Comparison of ENCODE assay signal across 36 cellular contexts in genomic region chr14:85336257-85336656, GRCh38.
DNase-seq lines count a peak whose midpoint lies in the region; ATAC-seq, FAIRE-seq and TF ChIP-seq lines count a peak whose summit lies in the region.
"Had no signal": no experiment of that assay in that cellular context is flagged by ENCODE, and none has a peak within 500 bp of the region (broad histone marks: within the 10 kb centered on the region; RNA-seq: fewer than 3 reads in every experiment).

No MANE protein-coding gene starts in this region.

- H4K20me1 ChIP-seq in endothelial cell of umbilical vein (replicated peaks; ENCODE audit: control insufficient read depth, extremely low read depth, insufficient read depth, low read length) (no peaks in the 10 kb centered on the region), neural cell (ENCODE audit: insufficient read depth) (no peaks in the 10 kb centered on the region)
- H4K20me1 ChIP-seq: BLaER1; BLaER1 treated with 17β-estradiol and CSF1 and Interleukin-3, amounts not matched to agents 10 nM and 100 nM had no signal

- H3K9me1 ChIP-seq in endothelial cell of umbilical vein (replicated peaks; ENCODE audit: control insufficient read depth, extremely low read depth, insufficient read depth, low read length), result no peaks in the 10 kb centered on the region

- POLR2A ChIA-PET in endothelial cell of umbilical vein (lab: Charles Lee), result no interaction called here

- no peaks in the 10 kb centered on the region for H3K27me3 ChIP-seq in endothelial cell of umbilical vein (ENCODE audit: control insufficient read depth in 2 of 2, insufficient read depth in 2 of 2, low read length in 2 of 2)
- no peaks in the 10 kb centered on the region for H3K27me3 ChIP-seq in neural cell (ENCODE audit: insufficient read depth, low read depth, low read length)
- H3K27me3 ChIP-seq in thyroid gland, result no peaks in the 10 kb centered on the region
- H3K27me3 ChIP-seq in esophagus squamous epithelium, result no peaks in the 10 kb centered on the region
- H3K27me3 ChIP-seq: BE2C; BLaER1; BLaER1 treated with 17β-estradiol and CSF1 and Interleukin-3, amounts not matched to agents 10 nM and 100 nM had no signal

- peak; percentile 10 for DNase-seq in dermis blood vessel endothelial cell
- DNase-seq in dermis microvascular lymphatic vessel endothelial cell (ENCODE audit: low read depth in 2 of 2), result peak; percentile 34 to 58
- DNase-seq in endothelial cell of umbilical vein (ENCODE audit: low read depth, low spot score), result no peak
- no peak for DNase-seq in activated naive CD8-positive, alpha-beta T cell treated with anti-CD3 and anti-CD28 coated beads, Interleukin-2, amount 50 U/mL, for 24 hours
- DNase-seq in Right ventricle myocardium inferior (ENCODE audit: missing footprints), result no peak
- no peak for DNase-seq in thyroid gland
- no peak for DNase-seq in esophagus squamous epithelium (lab: John Stamatoyannopoulos, UW)
- DNase-seq: 8988T; ACHN; AML-193; BE2C; C1 segment of cervical spinal cord; Caco-2; Calu3; CD4-positive, alpha-beta memory T cell; CD4-positive, alpha-beta T cell; CD4-positive, CD25-positive, alpha-beta regulatory T cell; CD8-positive, alpha-beta memory T cell; CD8-positive, alpha-beta T cell; COR-L47; DMS 273 treated with DMSO at 0.1 percent for 48 hours; DMS153; DMS53; DMS79; DND-41; EL had no signal

- H3K9me3 Mint-ChIP-seq in activated naive CD8-positive, alpha-beta T cell treated with anti-CD3 and anti-CD28 coated beads, Interleukin-2, amount 50 U/mL, for 24 hours, result peaks cover 4% of the 10 kb centered on the region
- H3K9me3 Mint-ChIP-seq: CD8-positive, alpha-beta T cell had no signal

- no peaks in the 10 kb centered on the region for H3K36me3 Mint-ChIP-seq in activated naive CD8-positive, alpha-beta T cell treated with anti-CD3 and anti-CD28 coated beads, Interleukin-2, amount 50 U/mL, for 24 hours (ENCODE audit: low read depth)
- H3K36me3 Mint-ChIP-seq: CD14-positive monocyte; CD4-positive, alpha-beta memory T cell; CD4-positive, CD25-positive, alpha-beta regulatory T cell; CD8-positive, alpha-beta memory T cell; CD8-positive, alpha-beta T cell had no signal

- 97 to 98% methylated on average over 1 of the region's 1 CpG for WGBS in thyroid gland, 2 donors
- WGBS in esophagus squamous epithelium, 2 donors, result 85 to 89% methylated on average over 1 of the region's 1 CpG

- no peaks in the 10 kb centered on the region for H3K36me3 ChIP-seq in endothelial cell of umbilical vein (ENCODE audit: control insufficient read depth in 2 of 2, extremely low read depth in 1 of 2, insufficient read depth in 2 of 2, low read length in 2 of 2)
- H3K36me3 ChIP-seq in neural cell (ENCODE audit: insufficient read depth, low read length), result no peaks in the 10 kb centered on the region
- no peaks in the 10 kb centered on the region for H3K36me3 ChIP-seq in thyroid gland
- H3K36me3 ChIP-seq in esophagus squamous epithelium, result no peaks in the 10 kb centered on the region
- H3K36me3 ChIP-seq: BE2C; BLaER1; BLaER1 treated with 17β-estradiol and CSF1 and Interleukin-3, amounts not matched to agents 10 nM and 100 nM had no signal

- H3K4me1 Mint-ChIP-seq in activated naive CD8-positive, alpha-beta T cell treated with anti-CD3 and anti-CD28 coated beads, Interleukin-2, amount 50 U/mL, for 24 hours, result no peaks in the 10 kb centered on the region
- H3K4me1 Mint-ChIP-seq: B cell; CD14-positive monocyte; CD4-positive, alpha-beta memory T cell; CD4-positive, CD25-positive, alpha-beta regulatory T cell; CD8-positive, alpha-beta memory T cell had no signal

- peaks cover 14% of the 10 kb centered on the region for H3K4me1 ChIP-seq in endothelial cell of umbilical vein (ENCODE audit: control insufficient read depth, extremely low read depth, insufficient read depth, low read length)
- no peaks in the 10 kb centered on the region for H3K4me1 ChIP-seq in thyroid gland
- H3K4me1 ChIP-seq in esophagus squamous epithelium, result peaks cover 0 to 8% (median 0%) of the 10 kb centered on the region in 3 donors
- H3K4me1 ChIP-seq: A549; BE2C; BLaER1; BLaER1 treated with 17β-estradiol and CSF1 and Interleukin-3, amounts not matched to agents 10 nM and 100 nM; Caco-2 had no signal

- H3K27me3 Mint-ChIP-seq in activated naive CD8-positive, alpha-beta T cell treated with anti-CD3 and anti-CD28 coated beads, Interleukin-2, amount 50 U/mL, for 24 hours, result no peaks in the 10 kb centered on the region
- H3K27me3 Mint-ChIP-seq: B cell; CD4-positive, alpha-beta memory T cell; CD4-positive, alpha-beta T cell; CD4-positive, CD25-positive, alpha-beta regulatory T cell; CD8-positive, alpha-beta memory T cell had no signal

- intact Hi-C loops in endothelial cell of umbilical vein (cut with micrococcal nuclease), result loop anchor here (1.0 to 10.0 kb wide), 4 partner anchors 136 to 1331 kb away; no protein-coding TSS in a partner anchor
- intact Hi-C loops in Right ventricle myocardium inferior (cut with DNase I), result no loop called here
- intact Hi-C loops in thyroid gland (cut with DNase I), result no loop called here
- intact Hi-C loops in esophagus squamous epithelium (cut with DNase I), result no loop called here

- no peak overlapping the region for H3K4me3 ChIP-seq in endothelial cell of umbilical vein (replicated peaks in 1 of 3; ENCODE audit: insufficient read depth in 1 of 3, low read depth in 1 of 3, low read length in 3 of 3)
- no peak overlapping the region for H3K4me3 ChIP-seq in neural cell (ENCODE audit: low read length)
- no peak overlapping the region for H3K4me3 ChIP-seq in thyroid gland (replicated peaks in 1 of 3)
- H3K4me3 ChIP-seq in esophagus squamous epithelium, result no peak overlapping the region
- H3K4me3 ChIP-seq: A549; BLaER1; BLaER1 treated with 17β-estradiol and CSF1 and Interleukin-3, amounts not matched to agents 10 nM and 100 nM had no signal

- TF ChIP-seq POLR2A in endothelial cell of umbilical vein (IDR thresholded peaks at IDR 0.05; ENCODE audit: low read depth, low read length) (no peak), thyroid gland (IDR thresholded peaks at IDR 0.05) (no peak), esophagus squamous epithelium (IDR thresholded peaks at IDR 0.05) (no peak)

- ATAC-seq in activated naive CD8-positive, alpha-beta T cell treated with anti-CD3 and anti-CD28 coated beads, Interleukin-2, amount 50 U/mL, for 24 hours, result no peak
- no peak for ATAC-seq in Right ventricle myocardium inferior
- ATAC-seq: A549; CD8-positive, alpha-beta T cell had no signal

- no peak for TF ChIP-seq CTCF in endothelial cell of umbilical vein (IDR thresholded peaks at IDR 0.05; ENCODE audit: extremely low read depth in 1 of 2, insufficient read depth in 1 of 2, low read depth in 1 of 2, low read length in 2 of 2)
- TF ChIP-seq CTCF in neural cell (IDR thresholded peaks at IDR 0.05; ENCODE audit: poor library complexity, severe bottlenecking), result no peak
- no peak for TF ChIP-seq CTCF in thyroid gland (IDR thresholded peaks at IDR 0.05)
- TF ChIP-seq CTCF in esophagus squamous epithelium (IDR thresholded peaks at IDR 0.05), result no peak

- H3K9ac ChIP-seq in endothelial cell of umbilical vein (replicated peaks; ENCODE audit: extremely low read depth, insufficient read depth, low read length) (no peak overlapping the region), neural cell (ENCODE audit: low read length) (no peak overlapping the region)
- H3K9ac ChIP-seq: BLaER1; BLaER1 treated with 17β-estradiol and CSF1 and Interleukin-3, amounts not matched to agents 10 nM and 100 nM had no signal

- no peak overlapping the region for H3K4me2 ChIP-seq in endothelial cell of umbilical vein (ENCODE audit: insufficient read depth, low read length)
- no peak overlapping the region for H3K4me2 ChIP-seq in neural cell (ENCODE audit: low read length)
- H3K4me2 ChIP-seq: A549; BLaER1; BLaER1 treated with 17β-estradiol and CSF1 and Interleukin-3, amounts not matched to agents 10 nM and 100 nM had no signal

- no peak overlapping the region for H3K4me3 Mint-ChIP-seq in activated naive CD8-positive, alpha-beta T cell treated with anti-CD3 and anti-CD28 coated beads, Interleukin-2, amount 50 U/mL, for 24 hours
- H3K4me3 Mint-ChIP-seq: B cell; CD14-positive monocyte; CD4-positive, alpha-beta T cell; CD4-positive, CD25-positive, alpha-beta regulatory T cell; CD8-positive, alpha-beta memory T cell; CD8-positive, alpha-beta T cell had no signal

- H3K27ac Mint-ChIP-seq in activated naive CD8-positive, alpha-beta T cell treated with anti-CD3 and anti-CD28 coated beads, Interleukin-2, amount 50 U/mL, for 24 hours, result no peak overlapping the region
- H3K27ac Mint-ChIP-seq: B cell; CD14-positive monocyte; CD4-positive, alpha-beta memory T cell; CD4-positive, alpha-beta T cell; CD4-positive, CD25-positive, alpha-beta regulatory T cell; CD8-positive, alpha-beta memory T cell; CD8-positive, alpha-beta T cell had no signal

- H3K9me3 ChIP-seq in endothelial cell of umbilical vein (replicated peaks; ENCODE audit: control insufficient read depth, insufficient read depth, low read length), result no peaks in the 10 kb centered on the region
- no peaks in the 10 kb centered on the region for H3K9me3 ChIP-seq in neural cell (ENCODE audit: low read length)
- H3K9me3 ChIP-seq in thyroid gland, result no peaks in the 10 kb centered on the region
- H3K9me3 ChIP-seq in esophagus squamous epithelium, result no peaks in the 10 kb centered on the region
- H3K9me3 ChIP-seq: A549; BE2C; BLaER1; BLaER1 treated with 17β-estradiol and CSF1 and Interleukin-3, amounts not matched to agents 10 nM and 100 nM; Caco-2 had no signal

- peak; percentile 59 for TF ChIP-seq EP300 in neural cell (conservative IDR thresholded peaks at IDR 0.05; ENCODE audit: poor library complexity, severe bottlenecking)

- no peak for TF ChIP-seq RAD21 in neural cell (conservative IDR thresholded peaks at IDR 0.05)

- no peak overlapping the region for H2AFZ ChIP-seq in endothelial cell of umbilical vein (ENCODE audit: low read depth, low read length)
- no peak overlapping the region for H2AFZ ChIP-seq in neural cell (ENCODE audit: low read depth, low read length)

- CTCF ChIA-PET in endothelial cell of umbilical vein (lab: Charles Lee), result no interaction called here

- no peaks in the 10 kb centered on the region for H3F3A ChIP-seq in neural cell (ENCODE audit: insufficient read depth, low read length, poor library complexity, severe bottlenecking)

- H3K27ac ChIP-seq in endothelial cell of umbilical vein (ENCODE audit: insufficient read depth, low read depth, low read length) (no peak overlapping the region), neural cell (ENCODE audit: low read length) (no peak overlapping the region), thyroid gland (no peak overlapping the region), esophagus squamous epithelium (no peak overlapping the region)
- H3K27ac ChIP-seq: 22Rv1; A549; BLaER1; BLaER1 treated with 17β-estradiol and CSF1 and Interleukin-3, amounts not matched to agents 10 nM and 100 nM; C4-2B had no signal

- dilution Hi-C loops in endothelial cell of umbilical vein (cut with MboI; ENCODE audit: extremely low pct_ligation_motif_present, low sequenced_read_pairs), result no loop called here

- FAIRE-seq in endothelial cell of umbilical vein (lab: Jason Lieb, UNC), result no peak
- FAIRE-seq: A204.1, A549, D721Med had no signal

- H3K79me2 ChIP-seq in endothelial cell of umbilical vein (ENCODE audit: control insufficient read depth, insufficient read depth, low read length) (no peaks in the 10 kb centered on the region), neural cell (replicated peaks; ENCODE audit: insufficient read depth, low read length) (no peaks in the 10 kb centered on the region)

- no peaks in the 10 kb centered on the region for H3K9me2 ChIP-seq in neural cell (ENCODE audit: insufficient read depth, low read length)

- TSS peak; percentile 25 for BruUV-seq in endothelial cell of umbilical vein (replicated peaks; lab: Mats Ljungman, UMichigan)

Comparison
In these comparisons a context has a peak if more than half of its experiments do, and no peak if none do; other contexts are left out.
1. DNase-seq: peak in dermis blood vessel endothelial cell (single experiment) and dermis microvascular lymphatic vessel endothelial cell (2 of 2); none in endothelial cell of umbilical vein (single experiment), activated naive CD8-positive, alpha-beta T cell treated with anti-CD3 and anti-CD28 coated beads, Interleukin-2, amount 50 U/mL, for 24 hours (single experiment), Right ventricle myocardium inferior (single experiment), thyroid gland (0 of 2) and esophagus squamous epithelium (single experiment).